Comparison of ENCODE assay signal across 16 cellular contexts in the genomic region with DNA sequence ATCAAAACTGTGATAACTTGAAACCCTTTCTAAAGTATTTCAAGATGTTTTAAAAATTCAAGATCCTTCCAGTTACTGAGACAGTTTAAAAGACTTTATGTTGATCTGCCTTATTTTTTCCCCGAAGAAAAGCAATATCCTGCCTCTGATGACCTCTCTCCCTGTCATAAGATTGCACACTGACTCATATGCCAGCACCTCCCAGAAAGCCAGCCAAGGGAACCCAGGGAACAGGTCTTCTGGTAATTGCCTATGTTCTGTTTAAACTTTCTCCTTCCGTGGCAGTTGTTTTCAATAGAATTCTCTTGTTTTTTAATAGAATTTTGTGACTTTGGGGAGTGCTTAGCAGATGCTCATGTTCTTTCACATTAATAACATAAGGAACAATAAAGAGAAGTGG.
A peak's percentile ranks its signal among the peaks of the same experiment; 100 is the strongest.
DNase-seq lines count a peak whose midpoint lies in the region; FAIRE-seq and TF ChIP-seq lines count a peak whose summit lies in the region.
"Had no signal": no experiment of that assay in that cellular context is flagged by ENCODE, and none has a peak within 500 bp of the region (broad histone marks: within the 10 kb centered on the region; RNA-seq: fewer than 3 reads in every experiment).

No MANE protein-coding gene starts in this region.

- no peaks in the 10 kb centered on the region for H3K36me3 Mint-ChIP-seq in astrocyte (ENCODE audit: low read depth, unreplicated experiment)

- no peaks in the 10 kb centered on the region for H3K79me2 ChIP-seq in astrocyte (ENCODE audit: insufficient read depth, low read length)

- H3K4me3 ChIP-seq in astrocyte (ENCODE audit: insufficient read depth, low read depth, low read length) (no peak overlapping the region), stomach (no peak overlapping the region), testis (no peak overlapping the region)
- H3K4me3 ChIP-seq: Peyer's patch had no signal

- no peak overlapping the region for H3K9ac ChIP-seq in astrocyte (ENCODE audit: low read length)

- no peak for TF ChIP-seq POLR2A in H54 (IDR thresholded peaks at IDR 0.05; ENCODE audit: low read depth, low read length)
- no peak for TF ChIP-seq POLR2A in stomach (IDR thresholded peaks at IDR 0.05)
- TF ChIP-seq POLR2A in testis (IDR thresholded peaks at IDR 0.05): no peak

- H2AFZ ChIP-seq in astrocyte (ENCODE audit: low read depth, low read length): no peak overlapping the region

- H3K27me3 ChIP-seq in astrocyte (ENCODE audit: insufficient read depth, low read length): no peaks in the 10 kb centered on the region
- no peaks in the 10 kb centered on the region for H3K27me3 ChIP-seq in stomach
- H3K27me3 ChIP-seq in testis: no peaks in the 10 kb centered on the region
- H3K27me3 ChIP-seq: Peyer's patch had no signal

- intact Hi-C loops in stomach (cut with DNase I; ENCODE audit: low total_unique reads): no loop called here
- intact Hi-C loops in testis (cut with DNase I; ENCODE audit: low total_unique reads): no loop called here

- TF ChIP-seq CTCF in astrocyte (IDR thresholded peaks at IDR 0.05; ENCODE audit: insufficient read depth, low read depth, low read length): no peak
- TF ChIP-seq CTCF in stomach (IDR thresholded peaks at IDR 0.05): no peak
- no peak for TF ChIP-seq CTCF in testis (IDR thresholded peaks at IDR 0.05)

- peak overlapping the region; percentile 9 for H3K4me2 ChIP-seq in astrocyte (ENCODE audit: low read length)

- no peak overlapping the region for H3K27ac ChIP-seq in astrocyte (ENCODE audit: low read depth, low read length)
- peak overlapping the region in 3 of 5 donors; percentile 49 to 68 (median 53) for H3K27ac ChIP-seq in stomach
- H3K27ac ChIP-seq in testis: peak overlapping the region in 1 of 2 donors; percentile 28

- TF ChIP-seq EP300 in stomach (IDR thresholded peaks at IDR 0.05): no peak

- H3K27ac Mint-ChIP-seq in astrocyte (ENCODE audit: unreplicated experiment): peak overlapping the region; percentile 7

- H3K9me3 Mint-ChIP-seq in astrocyte (ENCODE audit: unreplicated experiment): no peaks in the 10 kb centered on the region

- H3K4me1 Mint-ChIP-seq in astrocyte (ENCODE audit: low read depth, unreplicated experiment): peaks cover 15% of the 10 kb centered on the region

- H3K9me3 ChIP-seq in astrocyte (ENCODE audit: insufficient read depth, low read depth, low read length) (no peaks in the 10 kb centered on the region), stomach (no peaks in the 10 kb centered on the region), testis (no peaks in the 10 kb centered on the region)
- H3K9me3 ChIP-seq: Peyer's patch had no signal

- H3K27me3 Mint-ChIP-seq in astrocyte (ENCODE audit: low read depth, unreplicated experiment): no peaks in the 10 kb centered on the region

- H4K20me1 ChIP-seq in astrocyte (ENCODE audit: insufficient read depth, low read length): no peaks in the 10 kb centered on the region

- WGBS in stomach, 5 donors: 17 to 30% (median 25%) methylated on average over 2 of the region's 2 CpGs
- WGBS in testis, 2 donors: 11 to 22% methylated on average over 2 of the region's 2 CpGs

- H3K36me3 ChIP-seq in astrocyte (ENCODE audit: insufficient read depth, low read length) (no peaks in the 10 kb centered on the region), stomach (no peaks in the 10 kb centered on the region), testis (ENCODE audit: low read depth, missing control alignments) (no peaks in the 10 kb centered on the region)
- H3K36me3 ChIP-seq: Peyer's patch had no signal

- FAIRE-seq in H54 (lab: Jason Lieb, UNC) (peak; percentile 90), astrocyte (lab: Jason Lieb, UNC) (peak; percentile 56)
- FAIRE-seq: D721Med, frontal cortex had no signal

- no peak overlapping the region for H3K4me3 Mint-ChIP-seq in astrocyte (ENCODE audit: unreplicated experiment)

- H3K4me1 ChIP-seq in astrocyte (ENCODE audit: insufficient read depth, low read length) (peaks cover 19% of the 10 kb centered on the region), stomach (peaks cover 17 to 45% (median 30%) of the 10 kb centered on the region in 4 donors), testis (no peaks in the 10 kb centered on the region)
- H3K4me1 ChIP-seq: Peyer's patch had no signal

- DNase-seq in H54 (ENCODE audit: insufficient read length, low spot score) (no peak), astrocyte (ENCODE audit: low read depth) (peak; percentile 61), glomerular endothelial cell (ENCODE audit: extremely low read depth, low read depth, low spot score) (peak; percentile 47), stomach (no peak), KG1 (lab: John Stamatoyannopoulos, UW) (no peak), testis (no peak), HuH-7.5 (ENCODE audit: low spot score) (no peak), HuH-7 (ENCODE audit: low spot score) (no peak)
- DNase-seq: activated CD4-positive, CD25-positive, alpha-beta regulatory T cell treated with anti-CD3 and anti-CD28 coated beads, Interleukin-2, amount 50 U/mL, for 72 hours; activated naive CD4-positive, alpha-beta T cell; NCI-H187 treated with DMSO at 0.1 percent for 48 hours; Peyer's patch; stimulated activated CD4-positive, alpha-beta T cell treated with anti-CD3 and anti-CD28 coated beads, Interleukin-15, amount 100 ng/mL, for 24 hours; substantia nigra had no signal

Comparison
In these comparisons a context has a peak if more than half of its experiments do, and no peak if none do; other contexts are left out.
1. DNase-seq: peak in astrocyte (single experiment) and glomerular endothelial cell (single experiment); none in H54 (single experiment), stomach (single experiment), KG1 (single experiment), testis (single experiment), HuH-7.5 (single experiment) and HuH-7 (single experiment).